9 cellular contexts compared by ENCODE assay signal in the genomic region with DNA sequence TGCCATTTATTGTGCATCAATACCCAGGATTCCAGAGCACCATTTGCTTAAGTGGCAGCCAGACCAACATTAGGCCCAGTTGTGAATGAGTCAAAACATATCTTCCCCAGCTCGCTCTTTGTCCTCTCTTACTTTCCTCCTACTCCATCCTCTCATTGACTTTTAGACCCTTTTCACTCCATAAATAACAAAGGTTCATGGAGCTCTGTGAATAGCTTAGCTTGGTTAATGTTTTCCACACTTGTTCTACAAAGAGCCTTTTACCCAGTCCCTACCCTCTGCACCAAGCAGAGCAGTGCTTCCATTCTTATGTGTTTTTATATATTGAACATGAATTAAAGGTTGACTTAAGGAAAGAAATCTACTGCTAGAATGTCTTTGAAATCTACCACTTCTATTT.
"Had no signal": no experiment of that assay in that cellular context is flagged by ENCODE, and none has a peak within 500 bp of the region (broad histone marks: within the 10 kb centered on the region; RNA-seq: fewer than 3 reads in every experiment).

No MANE protein-coding gene starts in this region.

- H3K27ac Mint-ChIP-seq: H9 had no signal

- DNase-seq: GOT3, H9, HCEC 1CT, IMR-90, Karpas-422, KG1 had no signal

- ATAC-seq: K562 had no signal

- H3K27ac ChIP-seq: HL-60 had no signal

- FAIRE-seq: H54, K562 had no signal

- H3K9me3 Mint-ChIP-seq: H9 had no signal

- H3K4me3 ChIP-seq: K562 had no signal
